8 cellular contexts compared by ENCODE assay signal in genomic region chr12:66168410-66168809, GRCh38. TPM values are rescaled to one million over a fixed set of nuclear protein-coding genes. Genes with fewer than 3 reads are reported as not detected.
DNase-seq lines count a peak whose midpoint lies in the region; ATAC-seq and TF ChIP-seq lines count a peak whose summit lies in the region.

No MANE protein-coding gene starts in this region.

- H3K4me1 ChIP-seq in upper lobe of left lung: peaks cover 12 to 33% (median 17%) of the 10 kb centered on the region in 4 donors

- H3K4me3 ChIP-seq in upper lobe of left lung: peak overlapping the region in 3 of 4 donors; percentile 65 to 85 (median 76)

- 80 to 82% methylated on average over 8 of the region's 8 CpGs for WGBS in upper lobe of left lung, 2 donors

- H3K27me3 ChIP-seq in upper lobe of left lung: no peaks in the 10 kb centered on the region

- peak overlapping the region; percentile 99 for H3K4me3 Mint-ChIP-seq in activated naive CD4-positive, alpha-beta T cell treated with anti-CD3 and anti-CD28 coated beads, Interleukin-2, amount 50 U/mL, for 24 hours
- H3K4me3 Mint-ChIP-seq in activated T-helper 1 cell treated with anti-CD3 and anti-CD28 coated beads, Interleukin-12 subunit alpha, Interleukin-12 subunit beta, Interleukin-2, Interleukin-4 antibody, amounts not matched to agents 30 ng/mL and 10 ng/mL and 1 ng/mL, durations not matched to agents 14 hours and 24 hours and 36 hours: peak overlapping the region; percentile 95

- TF ChIP-seq POLR2A in upper lobe of left lung (IDR thresholded peaks at IDR 0.05): no peak

- no peak for TF ChIP-seq EP300 in upper lobe of left lung (IDR thresholded peaks at IDR 0.05)

- no peaks in the 10 kb centered on the region for H3K27me3 Mint-ChIP-seq in activated naive CD4-positive, alpha-beta T cell treated with anti-CD3 and anti-CD28 coated beads, Interleukin-2, amount 50 U/mL, for 24 hours
- H3K27me3 Mint-ChIP-seq in activated T-helper 1 cell treated with anti-CD3 and anti-CD28 coated beads, Interleukin-12 subunit alpha, Interleukin-12 subunit beta, Interleukin-2, Interleukin-4 antibody, amounts not matched to agents 30 ng/mL and 10 ng/mL and 1 ng/mL, durations not matched to agents 14 hours and 24 hours and 36 hours (ENCODE audit: insufficient read depth): no peaks in the 10 kb centered on the region

- H3K27ac Mint-ChIP-seq in activated naive CD4-positive, alpha-beta T cell treated with anti-CD3 and anti-CD28 coated beads, Interleukin-2, amount 50 U/mL, for 24 hours: peak overlapping the region; percentile 99
- peak overlapping the region; percentile 37 for H3K27ac Mint-ChIP-seq in activated T-helper 1 cell treated with anti-CD3 and anti-CD28 coated beads, Interleukin-12 subunit alpha, Interleukin-12 subunit beta, Interleukin-2, Interleukin-4 antibody, amounts not matched to agents 30 ng/mL and 10 ng/mL and 1 ng/mL, durations not matched to agents 14 hours and 24 hours and 36 hours

- no peaks in the 10 kb centered on the region for H3K36me3 ChIP-seq in upper lobe of left lung

- H3K9me3 ChIP-seq in upper lobe of left lung: no peaks in the 10 kb centered on the region

- H3K27ac ChIP-seq in upper lobe of left lung: peak overlapping the region; percentile 99 to 100 (median 100)

- no peak for DNase-seq in activated naive CD4-positive, alpha-beta T cell treated with Interleukin-2 at 50 U/mL for 16 hours
- DNase-seq in activated T-helper 1 cell treated with anti-CD3 and anti-CD28 coated beads, Interleukin-12 subunit alpha, Interleukin-12 subunit beta, Interleukin-2, Interleukin-4 antibody, amounts not matched to agents 30 ng/mL and 10 ng/mL and 1 ng/mL, durations not matched to agents 14 hours and 24 hours and 36 hours (ENCODE audit: low spot score): no peak
- DNase-seq in kidney glomerular epithelial cell (lab: John Stamatoyannopoulos, UW) (peak; percentile 5), upper lobe of left lung (no peak), NCI-H446 (lab: John Stamatoyannopoulos, UW) (no peak), NCI-H187 treated with DMSO at 0.1 percent for 48 hours (lab: John Stamatoyannopoulos, UW) (no peak)

- intact Hi-C loops in activated T-helper 1 cell treated with anti-CD3 and anti-CD28 coated beads, Interleukin-12 subunit alpha, Interleukin-12 subunit beta, Interleukin-2, Interleukin-4 antibody, amounts not matched to agents 30 ng/mL and 10 ng/mL and 1 ng/mL, durations not matched to agents 14 hours and 24 hours and 36 hours (cut with micrococcal nuclease): loop anchor here (2.0 kb wide), 1 partner anchor 38 kb away; the partner anchor contains the start of gene LLPH

- peaks cover 65% of the 10 kb centered on the region for H3K4me1 Mint-ChIP-seq in activated naive CD4-positive, alpha-beta T cell treated with anti-CD3 and anti-CD28 coated beads, Interleukin-2, amount 50 U/mL, for 24 hours
- H3K4me1 Mint-ChIP-seq in activated T-helper 1 cell treated with anti-CD3 and anti-CD28 coated beads, Interleukin-12 subunit alpha, Interleukin-12 subunit beta, Interleukin-2, Interleukin-4 antibody, amounts not matched to agents 30 ng/mL and 10 ng/mL and 1 ng/mL, durations not matched to agents 14 hours and 24 hours and 36 hours (ENCODE audit: low read depth): peaks cover 42% of the 10 kb centered on the region

- ATAC-seq in upper lobe of left lung (ENCODE audit: low FRiP score in 2 of 2) (no peak), esophagus mucosa (no peak)

- H3K9me3 Mint-ChIP-seq in activated naive CD4-positive, alpha-beta T cell treated with anti-CD3 and anti-CD28 coated beads, Interleukin-2, amount 50 U/mL, for 24 hours: peaks cover 6% of the 10 kb centered on the region
- peaks cover 19% of the 10 kb centered on the region for H3K9me3 Mint-ChIP-seq in activated T-helper 1 cell treated with anti-CD3 and anti-CD28 coated beads, Interleukin-12 subunit alpha, Interleukin-12 subunit beta, Interleukin-2, Interleukin-4 antibody, amounts not matched to agents 30 ng/mL and 10 ng/mL and 1 ng/mL, durations not matched to agents 14 hours and 24 hours and 36 hours

- peaks cover 31% of the 10 kb centered on the region for H3K36me3 Mint-ChIP-seq in activated naive CD4-positive, alpha-beta T cell treated with anti-CD3 and anti-CD28 coated beads, Interleukin-2, amount 50 U/mL, for 24 hours
- peaks cover 41% of the 10 kb centered on the region for H3K36me3 Mint-ChIP-seq in activated T-helper 1 cell treated with anti-CD3 and anti-CD28 coated beads, Interleukin-12 subunit alpha, Interleukin-12 subunit beta, Interleukin-2, Interleukin-4 antibody, amounts not matched to agents 30 ng/mL and 10 ng/mL and 1 ng/mL, durations not matched to agents 14 hours and 24 hours and 36 hours (ENCODE audit: low read depth)

- TF ChIP-seq CTCF in upper lobe of left lung (IDR thresholded peaks at IDR 0.05): no peak

RNA-seq across cellular contexts. Expression of gene TMBIM4, which starts 1.4 kb away (rescaled TPM):
- 58.6 and 61.9 TPM in 2 replicates for total RNA-seq in activated T-helper 1 cell treated with anti-CD3 and anti-CD28 coated beads, Interleukin-12 subunit alpha, Interleukin-12 subunit beta, Interleukin-2, Interleukin-4 antibody, amounts not matched to agents 30 ng/mL and 10 ng/mL and 1 ng/mL, durations not matched to agents 14 hours and 24 hours and 36 hours
- total RNA-seq in upper lobe of left lung (100 to 1,000 TPM in 3 of 6 donors, 10 to 100 TPM in 3; 19.9 to 168 (median 114) TPM), esophagus mucosa (55.0 TPM)

RNA-seq across cellular contexts. Expression of gene IRAK3, which starts 20.6 kb away (rescaled TPM):
- 3.2 TPM in 2 replicates for total RNA-seq in activated T-helper 1 cell treated with anti-CD3 and anti-CD28 coated beads, Interleukin-12 subunit alpha, Interleukin-12 subunit beta, Interleukin-2, Interleukin-4 antibody, amounts not matched to agents 30 ng/mL and 10 ng/mL and 1 ng/mL, durations not matched to agents 14 hours and 24 hours and 36 hours
- total RNA-seq in upper lobe of left lung (10 to 100 TPM; 33.8 to 65.0 (median 39.7) TPM), esophagus mucosa (3.0 TPM)

RNA-seq across cellular contexts. Expression of gene LLPH, which starts 37.9 kb away (rescaled TPM):
- total RNA-seq in activated T-helper 1 cell treated with anti-CD3 and anti-CD28 coated beads, Interleukin-12 subunit alpha, Interleukin-12 subunit beta, Interleukin-2, Interleukin-4 antibody, amounts not matched to agents 30 ng/mL and 10 ng/mL and 1 ng/mL, durations not matched to agents 14 hours and 24 hours and 36 hours: 31.3 and 33.6 TPM in 2 replicates
- total RNA-seq in upper lobe of left lung: 10 to 100 TPM in 2 of 6 donors, 1 to 10 TPM in 4; 2.1 to 18.5 (median 5.9) TPM
- total RNA-seq in esophagus mucosa: 18.3 TPM
